8 cellular contexts compared by ENCODE assay signal in the genomic region with DNA sequence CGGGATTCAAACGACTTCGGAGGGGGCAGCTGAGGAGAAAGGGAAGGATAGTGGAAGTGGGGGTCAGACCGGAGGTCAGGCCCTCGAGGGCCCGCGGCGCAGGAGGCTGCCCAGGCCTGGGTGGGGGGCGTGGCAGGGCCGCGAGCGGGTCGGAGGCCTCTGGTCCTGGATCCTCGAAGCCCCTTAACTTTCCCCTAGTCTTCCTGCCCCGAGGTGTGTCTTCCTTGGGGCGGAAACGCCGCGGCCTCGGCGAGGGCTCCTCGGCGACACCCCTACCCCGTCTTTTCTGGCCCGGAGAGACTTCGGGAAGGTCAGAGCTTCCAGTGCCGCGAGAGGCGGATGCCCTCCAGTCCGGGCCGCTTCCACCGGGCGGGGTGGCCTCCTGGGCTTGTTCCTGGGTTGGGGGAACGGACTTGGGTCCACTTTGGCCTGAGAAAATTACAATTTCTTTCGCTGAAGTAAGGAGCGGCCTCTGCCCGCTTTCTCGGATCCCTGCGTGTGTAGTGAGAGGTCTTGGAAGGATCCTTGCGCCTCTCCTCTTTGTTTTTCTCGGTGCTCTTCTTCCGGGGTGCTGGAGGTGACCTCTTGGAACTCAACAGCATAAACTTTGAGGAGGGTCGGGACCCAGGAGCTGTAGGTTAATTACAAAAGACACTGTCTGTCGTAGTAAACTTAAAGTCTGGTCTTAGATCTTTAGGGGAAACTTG. TPM values are rescaled to one million over a fixed set of nuclear protein-coding genes. Genes with fewer than 3 reads are reported as not detected.
DNase-seq lines count a peak whose midpoint lies in the region; ATAC-seq and TF ChIP-seq lines count a peak whose summit lies in the region.

No MANE protein-coding gene starts in this region.

- H3K79me2 ChIP-seq in OCI-LY3 (ENCODE audit: low read length), result peaks cover 60% of the 10 kb centered on the region

- H3K27me3 ChIP-seq in OCI-LY3 (ENCODE audit: low read depth, low read length) (no peaks in the 10 kb centered on the region), body of pancreas (no peaks in the 10 kb centered on the region)

- peak overlapping the region; percentile 84 for H3K27ac ChIP-seq in OCI-LY3 (ENCODE audit: low read length)
- peak overlapping the region; percentile 80 to 99 (median 96) for H3K27ac ChIP-seq in body of pancreas
- H3K27ac ChIP-seq in skin epidermis, result peak overlapping the region; percentile 83 to 99 (median 97)

- intact Hi-C loops in body of pancreas (cut with DNase I), result loop anchor here (10.0 kb wide), 1 partner anchor 81 kb away; no protein-coding TSS in a partner anchor

- H3K9me3 ChIP-seq in OCI-LY3 (ENCODE audit: insufficient read depth, low read length), result no peaks in the 10 kb centered on the region
- no peaks in the 10 kb centered on the region for H3K9me3 ChIP-seq in body of pancreas

- H3K4me2 ChIP-seq in OCI-LY3 (ENCODE audit: low read length), result peak overlapping the region; percentile 81

- H3K4me3 ChIP-seq in OCI-LY3 (ENCODE audit: low read length) (peak overlapping the region; percentile 95), body of pancreas (peak overlapping the region; percentile 57 to 100), skin epidermis (peak overlapping the region; percentile 54 to 97 (median 89))

- no peak overlapping the region for H2AFZ ChIP-seq in OCI-LY3 (ENCODE audit: low read depth, low read length)

- TF ChIP-seq POLR2A in body of pancreas (IDR thresholded peaks at IDR 0.05), result no peak

- peak overlapping the region; percentile 91 for H3K9ac ChIP-seq in OCI-LY3 (ENCODE audit: low read length)

- peaks cover 40% of the 10 kb centered on the region for H4K20me1 ChIP-seq in OCI-LY3 (ENCODE audit: insufficient read depth, low read length)

- peaks cover 19% of the 10 kb centered on the region for H3K4me1 ChIP-seq in OCI-LY3 (ENCODE audit: low read length)
- H3K4me1 ChIP-seq in body of pancreas, result peaks cover 51% of the 10 kb centered on the region

- WGBS in body of pancreas, 2 donors, result 0% methylated on average over 8 to 44 of the region's 44 CpGs

- H3K36me3 ChIP-seq in OCI-LY3 (replicated peaks; ENCODE audit: low read depth, low read length) (peaks cover 14% of the 10 kb centered on the region), body of pancreas (replicated peaks in 1 of 2; ENCODE audit: insufficient read depth in 1 of 2, low read depth in 2 of 2) (no peaks in the 10 kb centered on the region)

- TF ChIP-seq CTCF in OCI-LY3 (IDR thresholded peaks at IDR 0.05; ENCODE audit: low read depth, low read length) (no peak), body of pancreas (IDR thresholded peaks at IDR 0.05) (no peak)

- DNase-seq in stimulated activated CD4-positive, alpha-beta T cell treated with anti-CD3 and anti-CD28 coated beads, Interleukin-15, amount 100 ng/mL, for 24 hours, result peak; percentile 48
- DNase-seq in stimulated activated CD4-positive, alpha-beta T cell treated with anti-CD3 and anti-CD28 coated beads, Interleukin-1b, Interleukin-23, amount 100 ng/mL, for 48 hours, result no peak
- DNase-seq in body of pancreas, result peak; percentile 23 to 33 (median 26)
- peak; percentile 20 for DNase-seq in iPS-NIHi7 (ENCODE audit: extremely low spot score)
- DNase-seq in NCI-H1694 treated with DMSO at 0.1 percent for 48 hours (lab: John Stamatoyannopoulos, UW), result no peak

- ATAC-seq in HG02840 (IDR thresholded peaks at IDR 0.05; ENCODE audit: low FRiP score, unreplicated experiment), result peak; percentile 21
- ATAC-seq in body of pancreas, result peak; percentile 15

RNA-seq across cellular contexts. Expression of a gene that starts 0.5 kb away (rescaled TPM):
- 10 to 100 TPM; 60.3 to 82.8 TPM for total RNA-seq in body of pancreas

RNA-seq across cellular contexts. Expression of a gene that starts 11.8 kb away (rescaled TPM):
- 1 to 10 TPM; 8.6 to 8.9 TPM for total RNA-seq in body of pancreas

RNA-seq across cellular contexts. Expression of a gene that starts 50.1 kb away (rescaled TPM):
- total RNA-seq in body of pancreas, result 10 to 100 TPM; 14.5 to 16.2 TPM

Comparison
In these comparisons a context has a peak if more than half of its experiments do, and no peak if none do; other contexts are left out.
1. DNase-seq: peak in stimulated activated CD4-positive, alpha-beta T cell treated with anti-CD3 and anti-CD28 coated beads, Interleukin-15, amount 100 ng/mL, for 24 hours (single experiment), body of pancreas (4 of 4) and iPS-NIHi7 (single experiment); none in stimulated activated CD4-positive, alpha-beta T cell treated with anti-CD3 and anti-CD28 coated beads, Interleukin-1b, Interleukin-23, amount 100 ng/mL, for 48 hours (single experiment) and NCI-H1694 treated with DMSO at 0.1 percent for 48 hours (single experiment).
2. Peak in every context shown above with its lines, with median percentiles within 50 percentile points of each other: H3K27ac ChIP-seq and H3K4me3 ChIP-seq.